16 cellular contexts compared by ENCODE assay signal in the genomic region with DNA sequence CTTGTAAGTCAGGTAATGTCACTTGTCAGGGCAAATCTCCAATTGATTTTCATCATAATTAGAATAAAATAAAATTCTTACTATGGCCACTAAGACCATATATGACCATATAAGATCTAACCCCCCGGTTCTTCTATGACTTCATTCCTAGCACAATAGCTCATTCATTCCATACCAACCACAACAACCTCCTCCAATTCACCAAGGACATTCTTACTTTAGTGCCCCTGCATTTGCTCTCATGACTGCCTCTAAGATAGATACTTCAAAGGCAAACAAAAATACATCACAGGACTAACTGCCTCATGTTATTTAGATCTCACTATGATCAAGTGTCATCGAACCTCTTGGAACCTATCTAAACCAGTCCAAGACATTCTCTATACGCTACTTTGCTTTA.
DNase-seq lines count a peak whose midpoint lies in the region; ATAC-seq and TF ChIP-seq lines count a peak whose summit lies in the region.
"Had no signal": no experiment of that assay in that cellular context is flagged by ENCODE, and none has a peak within 500 bp of the region (broad histone marks: within the 10 kb centered on the region; RNA-seq: fewer than 3 reads in every experiment).

No MANE protein-coding gene starts in this region.

- H3K27ac ChIP-seq in GM23248: no peak overlapping the region; the same call in 1 of the 2 replicates
- peak overlapping the region; percentile 24; the same call in 1 of the 2 replicates for H3K27ac ChIP-seq in SJSA1
- peak overlapping the region; percentile 36 for H3K27ac ChIP-seq in osteoblast (ENCODE audit: low read depth, low read length)
- H3K27ac ChIP-seq in colonic mucosa: no peak overlapping the region
- H3K27ac ChIP-seq: C4-2B, KMS-11, skin epidermis had no signal

- H3K9me3 ChIP-seq in GM23248 (ENCODE audit: low read depth) (no peaks in the 10 kb centered on the region), SJSA1 (replicated peaks) (no peaks in the 10 kb centered on the region), osteoblast (ENCODE audit: low read depth, low read length) (no peaks in the 10 kb centered on the region), colonic mucosa (no peaks in the 10 kb centered on the region), T-helper 17 cell (ENCODE audit: control insufficient read depth, low read length, poor library complexity, severe bottlenecking) (no peaks in the 10 kb centered on the region)

- no peak overlapping the region for H2AFZ ChIP-seq in GM23248
- H2AFZ ChIP-seq in osteoblast (ENCODE audit: low read length): no peak overlapping the region

- ATAC-seq in T-helper 17 cell: no peak
- ATAC-seq: HCT116; stimulated activated naive B cell treated with anti-CD40 and anti-IgM and Interleukin-4, amounts not matched to agents 10 μg/mL and 1 μg/mL and 100 μg/mL, for 72 hours had no signal

- H3K4me3 Mint-ChIP-seq in T-helper 17 cell: no peak overlapping the region
- H3K4me3 Mint-ChIP-seq: stimulated activated naive B cell treated with anti-CD40 and anti-IgM and Interleukin-4, amounts not matched to agents 10 μg/mL and 1 μg/mL and 100 μg/mL, for 72 hours had no signal

- H3K4me1 Mint-ChIP-seq in T-helper 17 cell: peaks cover 25% of the 10 kb centered on the region

- H4K20me1 ChIP-seq in GM23248 (ENCODE audit: insufficient read depth) (no peaks in the 10 kb centered on the region), osteoblast (ENCODE audit: insufficient read depth, low read length) (no peaks in the 10 kb centered on the region)

- no peaks in the 10 kb centered on the region for H3K27me3 Mint-ChIP-seq in T-helper 17 cell
- H3K27me3 Mint-ChIP-seq: stimulated activated naive B cell treated with anti-CD40 and anti-IgM and Interleukin-4, amounts not matched to agents 10 μg/mL and 1 μg/mL and 100 μg/mL, for 72 hours had no signal

- TF ChIP-seq CTCF in fibroblast of pulmonary artery (IDR thresholded peaks at IDR 0.05; ENCODE audit: low read length, missing control alignments): no peak
- no peak for TF ChIP-seq CTCF in osteoblast (IDR thresholded peaks at IDR 0.05; ENCODE audit: extremely low read depth, low read depth, low read length)
- no peak for TF ChIP-seq CTCF in colonic mucosa (IDR thresholded peaks at IDR 0.05)

- no peak overlapping the region for H3K4me3 ChIP-seq in GM23248
- no peak overlapping the region for H3K4me3 ChIP-seq in SJSA1
- no peak overlapping the region for H3K4me3 ChIP-seq in fibroblast of pulmonary artery (replicated peaks; ENCODE audit: low read depth, low read length)
- H3K4me3 ChIP-seq in osteoblast (ENCODE audit: insufficient read depth, low read length): no peak overlapping the region
- no peak overlapping the region for H3K4me3 ChIP-seq in colonic mucosa
- H3K4me3 ChIP-seq: skin epidermis had no signal

- DNase-seq in GM23248 (peak; percentile 40), SJSA1 (ENCODE audit: low read depth in 1 of 2, low spot score in 2 of 2) (peak in 1 of 2 experiments; percentile 46), fibroblast of pulmonary artery (ENCODE audit: low read depth) (peak; percentile 68), osteoblast (ENCODE audit: insufficient read length, low spot score, missing footprints) (no peak), NCI-H345 (lab: John Stamatoyannopoulos, UW) (no peak), colonic mucosa (no peak), T-helper 17 cell (no peak)
- DNase-seq: activated effector memory CD4-positive, alpha-beta T cell treated with Interleukin-2 at 50 U/mL for 16 hours; aorta; NCI-H1417; NCI-H510A; stimulated activated naive B cell treated with anti-CD40 and anti-IgM and Interleukin-4, amounts not matched to agents 10 μg/mL and 1 μg/mL and 100 μg/mL, for 72 hours had no signal

- H3K36me3 Mint-ChIP-seq in T-helper 17 cell (ENCODE audit: low read depth): peaks cover 30% of the 10 kb centered on the region

- in situ Hi-C loops in GM23248 (cut with MboI): no loop called here

- H3K4me2 ChIP-seq in GM23248 (ENCODE audit: unreplicated experiment): no peak overlapping the region
- peak overlapping the region; percentile 2 for H3K4me2 ChIP-seq in osteoblast (ENCODE audit: insufficient read depth, low read length)
- H3K4me2 ChIP-seq: KMS-11 had no signal

- H3F3A ChIP-seq in GM23248 (ENCODE audit: insufficient read depth): peaks cover 5% of the 10 kb centered on the region; the same call in 1 of the 2 replicates

- H3K9me2 ChIP-seq in GM23248 (ENCODE audit: insufficient read depth): no peaks in the 10 kb centered on the region

- H3K4me1 ChIP-seq in GM23248 (ENCODE audit: insufficient read depth) (peaks cover 20% of the 10 kb centered on the region), SJSA1 (replicated peaks) (peaks cover 16% of the 10 kb centered on the region), osteoblast (ENCODE audit: insufficient read depth, low read length) (peaks cover 9% of the 10 kb centered on the region), colonic mucosa (no peaks in the 10 kb centered on the region)

- H3K36me3 ChIP-seq in GM23248 (ENCODE audit: low read depth) (no peaks in the 10 kb centered on the region), SJSA1 (peaks cover 19% of the 10 kb centered on the region), osteoblast (ENCODE audit: insufficient read depth, low read length) (peaks cover 3% of the 10 kb centered on the region), colonic mucosa (peaks cover 7% of the 10 kb centered on the region)

- 88 to 95% methylated on average over 3 of the region's 3 CpGs for WGBS in GM23248 (ENCODE audit: low coverage in 1 of 2, low lambda C conversion rate in 2 of 2, missing lambda C conversion rate in 2 of 2), 2 experiments

- H3K79me2 ChIP-seq in GM23248 (ENCODE audit: insufficient read depth) (no peaks in the 10 kb centered on the region), osteoblast (ENCODE audit: insufficient read depth, low read length) (peaks cover 4% of the 10 kb centered on the region)

- no peaks in the 10 kb centered on the region for H3K27me3 ChIP-seq in GM23248 (replicated peaks; ENCODE audit: insufficient read depth)
- H3K27me3 ChIP-seq in SJSA1 (replicated peaks): no peaks in the 10 kb centered on the region
- H3K27me3 ChIP-seq in osteoblast (ENCODE audit: insufficient read depth, low read length): no peaks in the 10 kb centered on the region
- no peaks in the 10 kb centered on the region for H3K27me3 ChIP-seq in colonic mucosa

- intact Hi-C loops in colonic mucosa (cut with DNase I): no loop called here

- H3K9ac ChIP-seq in GM23248: no peak overlapping the region
- no peak overlapping the region for H3K9ac ChIP-seq in colonic mucosa (ENCODE audit: low read depth in 2 of 2, low read length in 2 of 2)
- H3K9ac ChIP-seq: KMS-11 had no signal

- no peak overlapping the region for H3K27ac Mint-ChIP-seq in T-helper 17 cell
- H3K27ac Mint-ChIP-seq: stimulated activated naive B cell treated with anti-CD40 and anti-IgM and Interleukin-4, amounts not matched to agents 10 μg/mL and 1 μg/mL and 100 μg/mL, for 72 hours had no signal

Comparison
In these comparisons a context has a peak if more than half of its experiments do, and no peak if none do; other contexts are left out.
1. DNase-seq: peak in GM23248 (single experiment) and fibroblast of pulmonary artery (single experiment); none in osteoblast (single experiment), NCI-H345 (single experiment), colonic mucosa (single experiment) and T-helper 17 cell (0 of 3).
2. H3K27ac ChIP-seq: peak in SJSA1 (single experiment) and osteoblast (single experiment); none in GM23248 (single experiment) and colonic mucosa (single experiment).